In genomic region chr1:109307363-109308021, GRCh38 we compare ENCODE assay signal across 9 cellular contexts. TPM values are rescaled to one million over a fixed set of nuclear protein-coding genes. Genes with fewer than 3 reads are reported as not detected.
A peak's percentile ranks its signal among the peaks of the same experiment; 100 is the strongest.
DNase-seq lines count a peak whose midpoint lies in the region; ATAC-seq and TF ChIP-seq lines count a peak whose summit lies in the region.
"Had no signal": no experiment of that assay in that cellular context is flagged by ENCODE, and none has a peak within 500 bp of the region (broad histone marks: within the 10 kb centered on the region; RNA-seq: fewer than 3 reads in every experiment).

No MANE protein-coding gene starts in this region.

- ATAC-seq in DND-41 (ENCODE audit: insufficient read depth, low read depth): peak; percentile 44; the same call in 1 of the 3 replicates

- H3K36me3 Mint-ChIP-seq in neural progenitor cell: peaks cover 3% of the 10 kb centered on the region

- H3K9ac ChIP-seq in DND-41 (ENCODE audit: low read depth, low read length): no peak overlapping the region
- H3K9ac ChIP-seq in neural progenitor cell: no peak overlapping the region

- no peaks in the 10 kb centered on the region for H4K20me1 ChIP-seq in DND-41 (ENCODE audit: insufficient read depth, low read length)
- H4K20me1 ChIP-seq in neural progenitor cell (ENCODE audit: low read depth): no peaks in the 10 kb centered on the region

- H3K79me2 ChIP-seq in DND-41 (ENCODE audit: insufficient read depth, low read length) (no peaks in the 10 kb centered on the region), neural progenitor cell (ENCODE audit: low read depth) (no peaks in the 10 kb centered on the region)

- no peak overlapping the region for H2AFZ ChIP-seq in DND-41 (ENCODE audit: low read depth, low read length)
- no peak overlapping the region for H2AFZ ChIP-seq in neural progenitor cell (replicated peaks)

- H3K27ac ChIP-seq in DND-41 (ENCODE audit: low read length) (no peak overlapping the region), cingulate gyrus (ENCODE audit: low read depth, low read length) (peak overlapping the region; percentile 87), neural progenitor cell (peak overlapping the region; percentile 9), uterus (no peak overlapping the region)
- H3K27ac ChIP-seq: SK-N-MC had no signal

- H3K36me3 ChIP-seq in DND-41 (ENCODE audit: insufficient read depth, low read length) (no peaks in the 10 kb centered on the region), neural progenitor cell (no peaks in the 10 kb centered on the region), uterus (no peaks in the 10 kb centered on the region)

- no peak for DNase-seq in DND-41
- peak; percentile 83 for DNase-seq in NCI-H2227 (lab: John Stamatoyannopoulos, UW; ENCODE audit: unreplicated experiment)
- peak; percentile 59 for DNase-seq in neural progenitor cell (ENCODE audit: low spot score)
- no peak for DNase-seq in GM13977 (ENCODE audit: low spot score)
- no peak for DNase-seq in AG08395 (ENCODE audit: low spot score)
- DNase-seq in middle frontal gyrus (ENCODE audit: extremely low spot score, low spot score): no peak
- DNase-seq in uterus: no peak

- peaks cover 18% of the 10 kb centered on the region for H3F3A ChIP-seq in neural progenitor cell (ENCODE audit: low read depth)

- H3K9me3 Mint-ChIP-seq in neural progenitor cell: no peaks in the 10 kb centered on the region

- H3K4me2 ChIP-seq in DND-41 (ENCODE audit: insufficient read depth, low read length): no peak overlapping the region
- H3K4me2 ChIP-seq in neural progenitor cell: peak overlapping the region; percentile 51

- no peak overlapping the region for H3K27ac Mint-ChIP-seq in neural progenitor cell

- H3K9me3 ChIP-seq in DND-41 (ENCODE audit: insufficient read depth, low read length, severe bottlenecking): no peaks in the 10 kb centered on the region
- no peaks in the 10 kb centered on the region for H3K9me3 ChIP-seq in neural progenitor cell (ENCODE audit: low read depth)
- no peaks in the 10 kb centered on the region for H3K9me3 ChIP-seq in uterus

- intact Hi-C loops in uterus (cut with DNase I; ENCODE audit: low total_unique reads): no loop called here

- no peaks in the 10 kb centered on the region for H3K27me3 ChIP-seq in DND-41 (ENCODE audit: insufficient read depth, low read length, poor library complexity)
- H3K27me3 ChIP-seq in neural progenitor cell: no peaks in the 10 kb centered on the region
- H3K27me3 ChIP-seq in uterus: no peaks in the 10 kb centered on the region

- in situ Hi-C loops in GM13977 (cut with MboI; ENCODE audit: low pct_unique_long_range_greater_than_20kb, low sequenced_read_pairs, unreplicated experiment): no loop called here

- H3K4me3 Mint-ChIP-seq in neural progenitor cell: no peak overlapping the region

- H3K27me3 Mint-ChIP-seq in neural progenitor cell (ENCODE audit: insufficient read depth, low read depth): no peaks in the 10 kb centered on the region

- H3K4me1 ChIP-seq in DND-41 (ENCODE audit: insufficient read depth, low read length): no peaks in the 10 kb centered on the region
- H3K4me1 ChIP-seq in neural progenitor cell: peaks cover 40% of the 10 kb centered on the region
- no peaks in the 10 kb centered on the region for H3K4me1 ChIP-seq in uterus

- peaks cover 19% of the 10 kb centered on the region for H3K4me1 Mint-ChIP-seq in neural progenitor cell

- no peak for TF ChIP-seq CTCF in DND-41 (IDR thresholded peaks at IDR 0.05; ENCODE audit: borderline replicate concordance, extremely low read depth, low read length, poor library complexity, severe bottlenecking)
- no peak for TF ChIP-seq CTCF in neural progenitor cell (IDR thresholded peaks at IDR 0.05)
- TF ChIP-seq CTCF in GM13977 (IDR thresholded peaks at IDR 0.05; ENCODE audit: extremely low read depth, insufficient read depth, missing control alignments): no peak
- TF ChIP-seq CTCF in uterus (IDR thresholded peaks at IDR 0.05): no peak

- H3K4me3 ChIP-seq in DND-41 (ENCODE audit: low read depth in 1 of 2, low read length in 2 of 2): no peak overlapping the region
- H3K4me3 ChIP-seq in neural progenitor cell: no peak overlapping the region
- H3K4me3 ChIP-seq in uterus: no peak overlapping the region
- H3K4me3 ChIP-seq: SK-N-MC had no signal

- no peak for TF ChIP-seq POLR2A in uterus (IDR thresholded peaks at IDR 0.05)

RNA-seq across cellular contexts. Expression of gene MYBPHL, which starts 0.7 kb away (rescaled TPM):
- not detected in 2 replicates for total RNA-seq in neural progenitor cell (ENCODE audit: low replicate concordance)
- total RNA-seq in uterus: under 1 TPM in 1 of 4 donors, not detected in 3; 0.76 TPM

RNA-seq across cellular contexts. Expression of gene PSRC1, which starts 24.5 kb away (rescaled TPM):
- 78.1 and 134 TPM in 2 replicates for total RNA-seq in neural progenitor cell (ENCODE audit: low replicate concordance)
- total RNA-seq in uterus: 10 to 100 TPM in 1 of 4 donors, 1 to 10 TPM in 3; 3.8 to 11.4 (median 7.5) TPM

RNA-seq across cellular contexts. Expression of gene CELSR2, which starts 58.2 kb away (rescaled TPM):
- total RNA-seq in neural progenitor cell (ENCODE audit: low replicate concordance) (11.1 and 26.5 TPM in 2 replicates), uterus (1 to 10 TPM in 3 of 4 donors, under 1 TPM in 1; 0.26 to 9.6 (median 5.4) TPM)

Comparison
In these comparisons a context has a peak if more than half of its experiments do, and no peak if none do; other contexts are left out.
1. DNase-seq: peak in NCI-H2227 (single experiment) and neural progenitor cell (single experiment); none in DND-41 (single experiment), GM13977 (single experiment), AG08395 (single experiment), middle frontal gyrus (single experiment) and uterus (0 of 2).
2. H3K27ac ChIP-seq: peak in cingulate gyrus (single experiment) and neural progenitor cell (single experiment); none in DND-41 (single experiment) and uterus (0 of 2).